8 cellular contexts compared by ENCODE assay signal in the genomic region with DNA sequence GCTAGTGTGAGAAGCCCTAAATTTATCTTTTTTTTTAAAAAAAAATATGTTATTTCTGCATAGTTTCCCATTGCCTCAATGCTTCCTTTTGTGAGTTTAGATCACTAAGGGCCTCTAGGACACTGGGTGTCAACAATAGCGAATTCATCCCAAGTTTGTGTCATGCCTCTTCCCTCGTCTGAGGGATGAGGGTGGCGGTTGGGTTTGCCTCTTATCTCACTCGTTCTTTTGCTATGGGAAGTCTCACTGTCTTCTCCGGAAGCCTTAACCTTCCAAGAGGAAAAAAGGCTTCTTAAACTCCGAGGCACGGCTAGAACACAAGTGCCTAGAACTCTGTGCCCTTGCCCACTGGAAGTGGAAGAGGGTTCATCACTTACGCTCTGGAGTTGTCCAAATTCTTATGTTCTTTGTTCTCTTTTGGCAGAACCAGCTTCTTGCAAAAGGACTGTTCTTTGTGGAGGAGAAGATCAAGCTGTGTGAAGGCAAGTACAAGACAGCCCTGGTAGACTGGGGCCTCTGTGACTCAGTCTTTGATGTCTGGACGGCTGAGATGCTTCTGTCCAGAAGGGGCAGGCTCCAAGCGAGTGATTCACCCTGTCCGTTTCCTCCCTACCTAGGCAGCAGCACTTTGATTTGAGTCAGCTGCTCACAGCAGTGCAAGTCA.
DNase-seq lines count a peak whose midpoint lies in the region; ATAC-seq and TF ChIP-seq lines count a peak whose summit lies in the region.

No MANE protein-coding gene starts in this region.

- H4K20me1 ChIP-seq in hepatocyte (ENCODE audit: insufficient read depth, poor library complexity, severe bottlenecking) (no peaks in the 10 kb centered on the region), H9 (ENCODE audit: control insufficient read depth, insufficient read depth, insufficient read length) (no peaks in the 10 kb centered on the region)

- peaks cover 18% of the 10 kb centered on the region for H3K4me1 Mint-ChIP-seq in activated T-cell treated with anti-CD3 and anti-CD28 coated beads, Interleukin-2, amount 50 U/mL, for 72 hours (ENCODE audit: low read depth)
- H3K4me1 Mint-ChIP-seq in stimulated activated effector memory CD8-positive, alpha-beta T cell treated with anti-CD3 and anti-CD28 coated beads, Interleukin-12 subunit alpha, Interleukin-12 subunit beta, amount 100 ng/mL, for 72 hours, result peaks cover 59% of the 10 kb centered on the region
- H3K4me1 Mint-ChIP-seq in H9, result no peaks in the 10 kb centered on the region

- H3K36me3 ChIP-seq in hepatocyte (replicated peaks; ENCODE audit: insufficient read depth, low read depth) (no peaks in the 10 kb centered on the region), H7 (replicated peaks; ENCODE audit: control insufficient read depth, insufficient read depth, low read length) (no peaks in the 10 kb centered on the region)

- peak overlapping the region; percentile 78 for H3K27ac Mint-ChIP-seq in activated T-cell treated with anti-CD3 and anti-CD28 coated beads, Interleukin-2, amount 50 U/mL, for 72 hours
- peak overlapping the region; percentile 89 for H3K27ac Mint-ChIP-seq in stimulated activated effector memory CD8-positive, alpha-beta T cell treated with anti-CD3 and anti-CD28 coated beads, Interleukin-12 subunit alpha, Interleukin-12 subunit beta, amount 100 ng/mL, for 72 hours
- H3K27ac Mint-ChIP-seq in H9, result no peak overlapping the region

- H3K23me2 ChIP-seq in H9 (ENCODE audit: insufficient read length, low read depth, low read length, poor library complexity, severe bottlenecking), result no peaks in the 10 kb centered on the region

- no peaks in the 10 kb centered on the region for H3K27me3 Mint-ChIP-seq in activated T-cell treated with anti-CD3 and anti-CD28 coated beads, Interleukin-2, amount 50 U/mL, for 72 hours (ENCODE audit: low read depth)
- H3K27me3 Mint-ChIP-seq in H9 (ENCODE audit: low read depth), result no peaks in the 10 kb centered on the region

- ATAC-seq in HG02885 (IDR thresholded peaks at IDR 0.05; ENCODE audit: poor library complexity, unreplicated experiment) (peak; percentile 70), HG03045 (IDR thresholded peaks at IDR 0.05; ENCODE audit: unreplicated experiment) (no peak)
- peak; percentile 100 for ATAC-seq in activated T-cell treated with anti-CD3 and anti-CD28 coated beads, Interleukin-2, amount 50 U/mL, for 72 hours (replicated peaks in 1 of 2)
- peak; percentile 100 for ATAC-seq in stimulated activated effector memory CD8-positive, alpha-beta T cell treated with anti-CD3 and anti-CD28 coated beads, Interleukin-12 subunit alpha, Interleukin-12 subunit beta, amount 100 ng/mL, for 72 hours

- no peak overlapping the region for H2BK20ac ChIP-seq in H9 (ENCODE audit: low read depth, low read length, poor library complexity, severe bottlenecking)

- no peak overlapping the region for H3K23ac ChIP-seq in H9 (ENCODE audit: insufficient read length, low read depth, low read length)

- peaks cover 3 to 8% of the 10 kb centered on the region in 2 donors for H3K36me3 Mint-ChIP-seq in activated T-cell treated with anti-CD3 and anti-CD28 coated beads, Interleukin-2, amount 50 U/mL, for 72 hours (ENCODE audit: insufficient read depth in 2 of 2)
- peaks cover 83% of the 10 kb centered on the region for H3K36me3 Mint-ChIP-seq in stimulated activated effector memory CD8-positive, alpha-beta T cell treated with anti-CD3 and anti-CD28 coated beads, Interleukin-12 subunit alpha, Interleukin-12 subunit beta, amount 100 ng/mL, for 72 hours
- H3K36me3 Mint-ChIP-seq in H9 (ENCODE audit: insufficient read depth in 1 of 3, low read depth in 3 of 3), result peaks cover 0 to 5% (median 0%) of the 10 kb centered on the region in 3 experiments; a peak in 3 of 7 replicates

- no peak overlapping the region for H4K5ac ChIP-seq in H9 (ENCODE audit: insufficient read length, low read depth, low read length)

- no peak overlapping the region for H3K4ac ChIP-seq in H9 (ENCODE audit: low read depth, low read length)

- H2BK120ac ChIP-seq in H9 (ENCODE audit: low read depth, low read length, poor library complexity, severe bottlenecking), result no peak overlapping the region

- H3K79me2 ChIP-seq in hepatocyte, result no peaks in the 10 kb centered on the region
- no peaks in the 10 kb centered on the region for H3K79me2 ChIP-seq in H9 (ENCODE audit: insufficient read depth, low read length)

- H3K4me3 Mint-ChIP-seq in activated T-cell treated with anti-CD3 and anti-CD28 coated beads, Interleukin-2, amount 50 U/mL, for 72 hours, result peak overlapping the region; percentile 16 to 56
- H3K4me3 Mint-ChIP-seq in stimulated activated effector memory CD8-positive, alpha-beta T cell treated with anti-CD3 and anti-CD28 coated beads, Interleukin-12 subunit alpha, Interleukin-12 subunit beta, amount 100 ng/mL, for 72 hours, result peak overlapping the region; percentile 62
- no peak overlapping the region for H3K4me3 Mint-ChIP-seq in H9

- H2BK15ac ChIP-seq in H9 (ENCODE audit: low read depth, low read length), result no peak overlapping the region

- no peak overlapping the region for H3T11ph ChIP-seq in H9 (ENCODE audit: low read length)

- no peak overlapping the region for H4K91ac ChIP-seq in H9 (ENCODE audit: insufficient read length, low read depth, low read length)

- H2BK5ac ChIP-seq in H9 (ENCODE audit: insufficient read length, low read length), result no peak overlapping the region

- H3K27ac ChIP-seq in hepatocyte, result peak overlapping the region; percentile 76
- no peak overlapping the region for H3K27ac ChIP-seq in H9 (ENCODE audit: insufficient read length, low read depth, low read length)

- no peak overlapping the region for H3K56ac ChIP-seq in H9 (ENCODE audit: insufficient read length, low read depth, low read length)

- H3K9me3 Mint-ChIP-seq in activated T-cell treated with anti-CD3 and anti-CD28 coated beads, Interleukin-2, amount 50 U/mL, for 72 hours, result no peaks in the 10 kb centered on the region
- no peaks in the 10 kb centered on the region for H3K9me3 Mint-ChIP-seq in stimulated activated effector memory CD8-positive, alpha-beta T cell treated with anti-CD3 and anti-CD28 coated beads, Interleukin-12 subunit alpha, Interleukin-12 subunit beta, amount 100 ng/mL, for 72 hours
- H3K9me3 Mint-ChIP-seq in H9, result no peaks in the 10 kb centered on the region

- H2BK12ac ChIP-seq in H9 (ENCODE audit: insufficient read length, low read depth, low read length), result no peak overlapping the region

- H3K14ac ChIP-seq in H9 (ENCODE audit: insufficient read depth, low read length), result no peak overlapping the region

- H3K9me3 ChIP-seq in hepatocyte (ENCODE audit: low read depth) (no peaks in the 10 kb centered on the region), H9 (ENCODE audit: control insufficient read depth, low read depth, low read length) (no peaks in the 10 kb centered on the region)

- no peak overlapping the region for H4K8ac ChIP-seq in H9 (replicated peaks; ENCODE audit: insufficient read length, low read depth, low read length)

- peak overlapping the region; percentile 45 for H2AFZ ChIP-seq in hepatocyte
- no peak overlapping the region for H2AFZ ChIP-seq in H9 (ENCODE audit: low read length)

- TF ChIP-seq CTCF in AG09309 (IDR thresholded peaks at IDR 0.05; ENCODE audit: control insufficient read depth, insufficient read depth, low read depth, low read length, missing control alignments) (peak; percentile 40), hepatocyte (IDR thresholded peaks at IDR 0.05; ENCODE audit: poor library complexity) (no peak), H9 (conservative IDR thresholded peaks at IDR 0.05) (no peak)

- H3K18ac ChIP-seq in H9 (ENCODE audit: insufficient read length, low read depth, low read length), result no peak overlapping the region

- no peak overlapping the region for H3K4me3 ChIP-seq in AG09309 (ENCODE audit: control insufficient read depth, low read depth, low read length)
- H3K4me3 ChIP-seq in hepatocyte, result no peak overlapping the region
- no peak overlapping the region for H3K4me3 ChIP-seq in H7 (ENCODE audit: insufficient read depth, low read depth, low read length)

- H3K9ac ChIP-seq in H9 (ENCODE audit: extremely low read depth, insufficient read length, low read length), result no peak overlapping the region

- 65% methylated on average over 11 of the region's 11 CpGs for WGBS in hepatocyte (ENCODE audit: low lambda C conversion rate, missing lambda C conversion rate)
- no CpG with 5 or more reads among the region's 11 CpGs for whole genome bisulfite sequencing in H9 (ENCODE audit: extremely low coverage, insufficient read length, low lambda C conversion rate)

- no peaks in the 10 kb centered on the region for H3K27me3 ChIP-seq in hepatocyte
- H3K27me3 ChIP-seq in H7 (ENCODE audit: control insufficient read depth, insufficient read depth, low read length), result no peaks in the 10 kb centered on the region
- H3K27me3 ChIP-seq in H9 (ENCODE audit: insufficient read depth, low read length), result no peaks in the 10 kb centered on the region

- H3K4me2 ChIP-seq in hepatocyte (peak overlapping the region; percentile 51), H9 (ENCODE audit: insufficient read depth, insufficient read length, low read length) (no peak overlapping the region)

- H3K9me2 ChIP-seq in hepatocyte (replicated peaks; ENCODE audit: insufficient read depth), result no peaks in the 10 kb centered on the region

- H2AK5ac ChIP-seq in H9 (ENCODE audit: insufficient read length, low read length), result no peak overlapping the region

- no peaks in the 10 kb centered on the region for H3K79me1 ChIP-seq in H9 (ENCODE audit: insufficient read depth, low read depth, low read length, poor library complexity, severe bottlenecking)

- peak; percentile 88 for DNase-seq in AG09309 (ENCODE audit: low read depth)
- peak; percentile 67 to 69 for DNase-seq in activated T-cell treated with anti-CD3 and anti-CD28 coated beads, Interleukin-2, amount 50 U/mL, for 72 hours
- peak; percentile 86 for DNase-seq in hepatocyte (ENCODE audit: low spot score)
- peak; percentile 27 to 73 for DNase-seq in stimulated activated effector memory CD8-positive, alpha-beta T cell treated with anti-CD3 and anti-CD28 coated beads, Interleukin-12 subunit alpha, Interleukin-12 subunit beta, amount 100 ng/mL, for 72 hours (ENCODE audit: low spot score in 2 of 2)
- no peak for DNase-seq in H7
- no peak for DNase-seq in H9

- peaks cover 5% of the 10 kb centered on the region for H3K4me1 ChIP-seq in hepatocyte (ENCODE audit: insufficient read depth)
- H3K4me1 ChIP-seq in H9 (ENCODE audit: insufficient read depth, low read length), result no peaks in the 10 kb centered on the region

Comparison
In these comparisons a context has a peak if more than half of its experiments do, and no peak if none do; other contexts are left out.
1. DNase-seq: peak in AG09309 (single experiment), activated T-cell treated with anti-CD3 and anti-CD28 coated beads, Interleukin-2, amount 50 U/mL, for 72 hours (2 of 2), hepatocyte (single experiment) and stimulated activated effector memory CD8-positive, alpha-beta T cell treated with anti-CD3 and anti-CD28 coated beads, Interleukin-12 subunit alpha, Interleukin-12 subunit beta, amount 100 ng/mL, for 72 hours (2 of 2); none in H7 (single experiment) and H9 (single experiment).
2. H3K27ac Mint-ChIP-seq: peak in activated T-cell treated with anti-CD3 and anti-CD28 coated beads, Interleukin-2, amount 50 U/mL, for 72 hours (single experiment) and stimulated activated effector memory CD8-positive, alpha-beta T cell treated with anti-CD3 and anti-CD28 coated beads, Interleukin-12 subunit alpha, Interleukin-12 subunit beta, amount 100 ng/mL, for 72 hours (single experiment); none in H9 (0 of 3).
3. H3K4me3 Mint-ChIP-seq: peak in activated T-cell treated with anti-CD3 and anti-CD28 coated beads, Interleukin-2, amount 50 U/mL, for 72 hours (2 of 2) and stimulated activated effector memory CD8-positive, alpha-beta T cell treated with anti-CD3 and anti-CD28 coated beads, Interleukin-12 subunit alpha, Interleukin-12 subunit beta, amount 100 ng/mL, for 72 hours (single experiment); none in H9 (0 of 2).